Comparison of ENCODE assay signal across 26 cellular contexts in genomic region chr10:30940279-30940678, GRCh38.
"Had no signal": no experiment of that assay in that cellular context is flagged by ENCODE, and none has a peak within 500 bp of the region (broad histone marks: within the 10 kb centered on the region; RNA-seq: fewer than 3 reads in every experiment).

No MANE protein-coding gene starts in this region.

- H3K4me1 Mint-ChIP-seq: mesothelial cell of epicardium, T-helper 17 cell had no signal

- H3K27me3 Mint-ChIP-seq: activated CD4-positive, alpha-beta memory T cell treated with anti-CD3 and anti-CD28 coated beads for 36 hours; activated naive CD8-positive, alpha-beta T cell treated with anti-CD3 and anti-CD28 coated beads, Interleukin-2, amount 10 ng/mL, durations not matched to agents 7 days and 5 days; naive thymus-derived CD8-positive, alpha-beta T cell; stimulated activated naive CD8-positive, alpha-beta T cell treated with anti-CD3 and anti-CD28 coated beads, Interleukin-15, Interleukin-2, amounts not matched to agents 100 ng/mL and 50 ng/mL, for 24 hours; T-helper 17 cell had no signal

- H3K4me3 ChIP-seq: cardiac muscle cell, gastroesophageal sphincter, heart left ventricle, lung, pancreas, psoas muscle, right atrium auricular region, skin epidermis, tibial artery had no signal

- DNase-seq: activated CD4-positive, alpha-beta memory T cell treated with anti-CD3 and anti-CD28 coated beads for 36 hours; activated CD4-positive, alpha-beta T cell treated with anti-CD3 and anti-CD28 coated beads for 48 hours; activated effector memory CD4-positive, alpha-beta T cell treated with Interleukin-2 at 50 U/mL for 16 hours; activated naive CD4-positive, alpha-beta T cell treated with anti-CD3 and anti-CD28 coated beads for 36 hours; activated naive CD8-positive, alpha-beta T cell treated with anti-CD3 and anti-CD28 coated beads, Interleukin-2, amount 10 ng/mL, durations not matched to agents 7 days and 5 days; activated T-cell treated with anti-CD3 and anti-CD28 coated beads, Interleukin-2, amount 50 U/mL, for 72 hours; amniotic stem cell; cortex of kidney; effector CD4-positive, alpha-beta T cell; heart left ventricle; islet precursor cell; left cardiac atrium; naive thymus-derived CD8-positive, alpha-beta T cell; pancreas; psoas muscle; stimulated activated CD4-positive, alpha-beta T cell treated with anti-CD3 and anti-CD28 coated beads, Interleukin-1b, Interleukin-23, amount 100 ng/mL, for 48 hours; substantia nigra; T-helper 17 cell; tibial artery had no signal

- H3K4me3 Mint-ChIP-seq: activated CD4-positive, alpha-beta memory T cell treated with anti-CD3 and anti-CD28 coated beads for 36 hours; activated naive CD4-positive, alpha-beta T cell treated with anti-CD3 and anti-CD28 coated beads for 36 hours; activated naive CD8-positive, alpha-beta T cell treated with anti-CD3 and anti-CD28 coated beads, Interleukin-2, amount 10 ng/mL, durations not matched to agents 7 days and 5 days; activated T-cell treated with anti-CD3 and anti-CD28 coated beads, Interleukin-2, amount 50 U/mL, for 72 hours; mesothelial cell of epicardium; naive thymus-derived CD8-positive, alpha-beta T cell; stimulated activated naive CD8-positive, alpha-beta T cell treated with anti-CD3 and anti-CD28 coated beads, Interleukin-15, Interleukin-2, amounts not matched to agents 100 ng/mL and 50 ng/mL, for 24 hours; T-helper 17 cell had no signal

- H3K9me3 Mint-ChIP-seq: stimulated activated naive CD8-positive, alpha-beta T cell treated with anti-CD3 and anti-CD28 coated beads, Interleukin-15, Interleukin-2, amounts not matched to agents 100 ng/mL and 50 ng/mL, for 24 hours had no signal

- H3K27ac Mint-ChIP-seq: activated CD4-positive, alpha-beta memory T cell treated with anti-CD3 and anti-CD28 coated beads for 36 hours; activated naive CD4-positive, alpha-beta T cell treated with anti-CD3 and anti-CD28 coated beads for 36 hours; activated naive CD8-positive, alpha-beta T cell treated with anti-CD3 and anti-CD28 coated beads, Interleukin-2, amount 10 ng/mL, durations not matched to agents 7 days and 5 days; activated T-cell treated with anti-CD3 and anti-CD28 coated beads, Interleukin-2, amount 50 U/mL, for 72 hours; mesothelial cell of epicardium; naive thymus-derived CD8-positive, alpha-beta T cell; stimulated activated naive CD8-positive, alpha-beta T cell treated with anti-CD3 and anti-CD28 coated beads, Interleukin-15, Interleukin-2, amounts not matched to agents 100 ng/mL and 50 ng/mL, for 24 hours; T-helper 17 cell had no signal
